16 cellular contexts compared by ENCODE assay signal in the genomic region with DNA sequence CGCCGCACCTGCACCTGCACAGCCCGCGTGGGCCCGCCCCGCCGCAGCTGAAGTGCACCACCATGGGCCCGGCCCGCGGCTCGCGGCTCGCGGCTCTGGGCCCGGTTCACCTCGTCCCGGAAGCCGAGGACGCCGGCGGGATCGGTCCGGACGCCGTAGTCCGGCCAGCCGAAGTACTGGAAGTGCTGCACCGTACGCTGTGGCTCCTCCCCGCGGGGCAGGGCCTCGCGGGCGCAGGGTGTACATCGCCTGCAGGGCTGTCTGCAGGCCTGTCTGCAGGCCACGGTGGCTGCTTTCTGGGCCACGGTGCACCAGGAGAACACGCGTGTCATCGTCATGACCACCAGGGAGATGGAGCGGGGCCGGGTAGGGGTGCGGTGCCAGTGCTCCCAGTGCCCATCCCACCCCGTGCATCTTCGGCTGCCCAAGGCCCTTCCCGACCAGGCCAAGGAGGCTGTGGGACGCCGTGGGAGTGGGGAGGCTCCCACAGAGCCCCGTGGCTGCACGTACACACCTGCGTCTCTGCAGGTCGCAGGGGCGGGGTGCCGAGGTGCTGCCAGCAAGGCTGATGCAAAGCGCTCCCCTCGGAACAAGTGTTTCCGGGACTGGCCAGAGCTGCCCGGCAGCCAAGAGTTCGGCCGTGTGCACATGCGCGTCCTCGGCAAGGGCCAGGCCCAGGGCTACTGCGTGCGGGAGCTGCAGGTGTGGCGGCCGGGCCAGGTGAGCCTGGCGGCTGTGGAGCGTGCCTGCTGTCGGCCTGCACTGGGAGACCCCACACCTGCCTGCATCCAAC. TPM values are rescaled to one million over a fixed set of nuclear protein-coding genes. Genes with fewer than 3 reads are reported as not detected.
DNase-seq lines count a peak whose midpoint lies in the region; ATAC-seq and TF ChIP-seq lines count a peak whose summit lies in the region.
"Had no signal": no experiment of that assay in that cellular context is flagged by ENCODE, and none has a peak within 500 bp of the region (broad histone marks: within the 10 kb centered on the region; RNA-seq: fewer than 3 reads in every experiment).

No MANE protein-coding gene starts in this region.

- H3K4me3 Mint-ChIP-seq in activated CD4-positive, alpha-beta T cell treated with anti-CD3 and anti-CD28 coated beads, Interleukin-2, amount 10 ng/mL, durations not matched to agents 24 days and 14 days: peak overlapping the region; percentile 83
- H3K4me3 Mint-ChIP-seq in osteocyte (ENCODE audit: unreplicated experiment): peak overlapping the region; percentile 35

- TF ChIP-seq POLR2A in body of pancreas (IDR thresholded peaks at IDR 0.05): no peak
- TF ChIP-seq POLR2A in spleen (IDR thresholded peaks at IDR 0.05): no peak

- intact Hi-C loops in activated CD4-positive, alpha-beta T cell treated with anti-CD3 and anti-CD28 coated beads, Interleukin-2, amount 10 ng/mL, durations not matched to agents 24 days and 14 days (cut with micrococcal nuclease): no loop called here
- intact Hi-C loops in body of pancreas (cut with DNase I) (no loop called here), spleen (cut with DNase I; ENCODE audit: low total_unique reads) (no loop called here)

- H3K9me3 ChIP-seq in body of pancreas (no peaks in the 10 kb centered on the region), spleen (no peaks in the 10 kb centered on the region)
- H3K9me3 ChIP-seq: ascending aorta, neutrophil, Peyer's patch, uterus had no signal

- no peaks in the 10 kb centered on the region for H3K27me3 ChIP-seq in body of pancreas
- H3K27me3 ChIP-seq in spleen (replicated peaks in 1 of 7): peaks cover 0 to 87% (median 50%) of the 10 kb centered on the region in 7 donors

- no peaks in the 10 kb centered on the region for H3K9me3 Mint-ChIP-seq in activated CD4-positive, alpha-beta T cell treated with anti-CD3 and anti-CD28 coated beads, Interleukin-2, amount 10 ng/mL, durations not matched to agents 24 days and 14 days
- no peaks in the 10 kb centered on the region for H3K9me3 Mint-ChIP-seq in osteocyte (ENCODE audit: unreplicated experiment)

- peak; percentile 15 for ATAC-seq in body of pancreas
- no peak for ATAC-seq in HG02642 (IDR thresholded peaks at IDR 0.05; ENCODE audit: poor library complexity, unreplicated experiment)

- peaks cover 2% of the 10 kb centered on the region for H3K36me3 Mint-ChIP-seq in activated CD4-positive, alpha-beta T cell treated with anti-CD3 and anti-CD28 coated beads, Interleukin-2, amount 10 ng/mL, durations not matched to agents 24 days and 14 days (ENCODE audit: low read depth)
- H3K36me3 Mint-ChIP-seq in osteocyte (ENCODE audit: unreplicated experiment): no peaks in the 10 kb centered on the region

- no peak for DNase-seq in activated CD4-positive, alpha-beta T cell treated with anti-CD3 and anti-CD28 coated beads, Interleukin-2, amount 10 ng/mL, durations not matched to agents 24 days and 14 days
- DNase-seq in activated CD4-positive, alpha-beta T cell treated with anti-CD3 and anti-CD28 coated beads for 4 hours: no peak
- DNase-seq in HuH-7.5 (ENCODE audit: low spot score) (peak; percentile 82), body of pancreas (peak; percentile 30 to 59 (median 38)), osteocyte (ENCODE audit: extremely low spot score, unreplicated experiment) (no peak), HuH-7 (ENCODE audit: low spot score) (no peak), spleen (no peak)
- DNase-seq: foreskin melanocyte, KBM-7, NCI-H1930, Peyer's patch, uterus had no signal

- peak overlapping the region in 2 of 4 donors; percentile 68 to 80 for H3K27ac ChIP-seq in body of pancreas
- H3K27ac ChIP-seq in spleen: no peak overlapping the region
- H3K27ac ChIP-seq: ascending aorta, neutrophil, uterus had no signal

- no peak for TF ChIP-seq CTCF in body of pancreas (IDR thresholded peaks at IDR 0.05)
- TF ChIP-seq CTCF in osteocyte (IDR thresholded peaks at IDR 0.05): no peak
- no peak for TF ChIP-seq CTCF in spleen (IDR thresholded peaks at IDR 0.05 in 8 of 11, conservative IDR thresholded peaks at IDR 0.05 in 3 of 11)

- no peaks in the 10 kb centered on the region for H3K27me3 Mint-ChIP-seq in activated CD4-positive, alpha-beta T cell treated with anti-CD3 and anti-CD28 coated beads, Interleukin-2, amount 10 ng/mL, durations not matched to agents 24 days and 14 days
- H3K27me3 Mint-ChIP-seq in osteocyte (ENCODE audit: unreplicated experiment): no peaks in the 10 kb centered on the region

- H3K27ac Mint-ChIP-seq in activated CD4-positive, alpha-beta T cell treated with anti-CD3 and anti-CD28 coated beads, Interleukin-2, amount 10 ng/mL, durations not matched to agents 24 days and 14 days: no peak overlapping the region
- no peak overlapping the region for H3K27ac Mint-ChIP-seq in osteocyte (ENCODE audit: unreplicated experiment)

- H3K4me3 ChIP-seq in body of pancreas: no peak overlapping the region
- H3K4me3 ChIP-seq in spleen: peak overlapping the region in 1 of 8 donors; percentile 78
- H3K4me3 ChIP-seq: uterus had no signal

- no peaks in the 10 kb centered on the region for H3K36me3 ChIP-seq in body of pancreas (replicated peaks in 1 of 2; ENCODE audit: insufficient read depth in 1 of 2, low read depth in 2 of 2)
- H3K36me3 ChIP-seq in spleen: no peaks in the 10 kb centered on the region
- H3K36me3 ChIP-seq: ascending aorta, neutrophil, Peyer's patch, uterus had no signal

- H3K4me1 Mint-ChIP-seq in activated CD4-positive, alpha-beta T cell treated with anti-CD3 and anti-CD28 coated beads, Interleukin-2, amount 10 ng/mL, durations not matched to agents 24 days and 14 days: peaks cover 11% of the 10 kb centered on the region
- H3K4me1 Mint-ChIP-seq in osteocyte (ENCODE audit: unreplicated experiment): peaks cover 16% of the 10 kb centered on the region

- WGBS in body of pancreas, 2 donors: 89% methylated on average over 63 of the region's 70 CpGs; no CpG with 5 or more reads in 1 of the 2 donors
- WGBS in spleen, 5 donors: 87 to 90% (median 88%) methylated on average over 32 to 70 of the region's 70 CpGs

- H3K4me1 ChIP-seq in body of pancreas (peaks cover 27% of the 10 kb centered on the region), spleen (peaks cover 14 to 52% (median 37%) of the 10 kb centered on the region in 6 donors)

RNA-seq across cellular contexts. Expression of gene RNF223, which starts 6.6 kb away (rescaled TPM):
- total RNA-seq in activated CD4-positive, alpha-beta T cell treated with anti-CD3 and anti-CD28 coated beads, Interleukin-2, amount 10 ng/mL, durations not matched to agents 24 days and 14 days: not detected in 2 replicates
- under 1 TPM in 1 of 2 donors, not detected in 1; 0.26 TPM for total RNA-seq in body of pancreas
- not detected in 2 replicates for total RNA-seq in osteocyte
- not detected for total RNA-seq in spleen
- polyA plus RNA-seq in spleen: not detected
- total RNA-seq: ascending aorta; T-helper 2 cell treated with Interferon-gamma antibody and Interleukin-4, amounts not matched to agents 100 ng/mL and 5 ng/mL, for 36 hours; uterus had no signal

RNA-seq across cellular contexts. Expression of gene AGRN, which starts 47.6 kb away (rescaled TPM):
- 29.6 and 35.8 TPM in 2 replicates for total RNA-seq in activated CD4-positive, alpha-beta T cell treated with anti-CD3 and anti-CD28 coated beads, Interleukin-2, amount 10 ng/mL, durations not matched to agents 24 days and 14 days
- total RNA-seq in body of pancreas (100 to 1,000 TPM in 1 of 2 donors, 10 to 100 TPM in 1; 85.1 to 241 TPM), osteocyte (175 and 191 TPM in 2 replicates), spleen (10 to 100 TPM; 10.6 to 27.2 (median 16.9) TPM)
- 10 to 100 TPM in 1 of 3 donors, 1 to 10 TPM in 2; 4.6 to 16.3 (median 5.6) TPM for polyA plus RNA-seq in spleen

RNA-seq across cellular contexts. Expression of gene C1orf159, which starts 48.4 kb away (rescaled TPM):
- 24.5 and 28.0 TPM in 2 replicates for total RNA-seq in activated CD4-positive, alpha-beta T cell treated with anti-CD3 and anti-CD28 coated beads, Interleukin-2, amount 10 ng/mL, durations not matched to agents 24 days and 14 days
- 10 to 100 TPM in 1 of 2 donors, 1 to 10 TPM in 1; 8.8 to 13.2 TPM for total RNA-seq in body of pancreas
- total RNA-seq in osteocyte: 16.9 and 17.9 TPM in 2 replicates
- 10 to 100 TPM; 12.1 to 22.5 (median 18.7) TPM for total RNA-seq in spleen
- polyA plus RNA-seq in spleen: 10 to 100 TPM in 2 of 3 donors, 1 to 10 TPM in 1; 8.5 to 25.7 (median 24.1) TPM

RNA-seq across cellular contexts. Expression of gene ISG15, which starts 54.2 kb away (rescaled TPM):
- 43.3 and 45.5 TPM in 2 replicates for total RNA-seq in activated CD4-positive, alpha-beta T cell treated with anti-CD3 and anti-CD28 coated beads, Interleukin-2, amount 10 ng/mL, durations not matched to agents 24 days and 14 days
- total RNA-seq in body of pancreas: 10 to 100 TPM in 1 of 2 donors, 1 to 10 TPM in 1; 8.3 to 29.0 TPM
- 29.3 and 30.6 TPM in 2 replicates for total RNA-seq in osteocyte
- total RNA-seq in spleen: 10 to 100 TPM; 23.3 to 93.8 (median 51.0) TPM
- 100 to 1,000 TPM; 131 to 230 (median 163) TPM for polyA plus RNA-seq in spleen

Comparison
In these comparisons a context has a peak if more than half of its experiments do, and no peak if none do; other contexts are left out.
1. DNase-seq: peak in HuH-7.5 (single experiment) and body of pancreas (4 of 4); none in activated CD4-positive, alpha-beta T cell treated with anti-CD3 and anti-CD28 coated beads, Interleukin-2, amount 10 ng/mL, durations not matched to agents 24 days and 14 days (single experiment), activated CD4-positive, alpha-beta T cell treated with anti-CD3 and anti-CD28 coated beads for 4 hours (0 of 2), osteocyte (single experiment), HuH-7 (single experiment) and spleen (single experiment).